Comparison of ENCODE assay signal across 14 cellular contexts in the genomic region with DNA sequence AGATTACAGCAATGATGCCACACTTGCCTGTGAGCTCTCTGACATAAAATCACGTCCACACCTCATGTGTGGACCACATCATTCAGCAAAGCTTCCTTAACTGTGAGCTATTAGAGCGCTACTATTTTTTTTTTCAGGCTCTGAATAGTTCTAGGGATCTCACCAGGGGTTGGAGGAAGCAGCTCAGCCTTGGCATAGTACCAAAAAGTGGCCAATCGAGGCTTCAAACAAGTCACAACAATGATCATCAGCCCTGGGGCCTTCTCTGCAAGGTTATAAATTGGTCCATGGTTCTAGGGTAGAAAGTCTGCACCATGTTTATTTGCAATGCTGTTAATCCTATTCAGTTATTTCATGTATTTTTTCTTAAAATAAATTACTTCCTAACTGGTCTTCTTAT. TPM values are rescaled to one million over a fixed set of nuclear protein-coding genes. Genes with fewer than 3 reads are reported as not detected.
DNase-seq lines count a peak whose midpoint lies in the region; ATAC-seq and TF ChIP-seq lines count a peak whose summit lies in the region.
"Had no signal": no experiment of that assay in that cellular context is flagged by ENCODE, and none has a peak within 500 bp of the region (broad histone marks: within the 10 kb centered on the region; RNA-seq: fewer than 3 reads in every experiment).

No MANE protein-coding gene starts in this region.

- H3K9me3 ChIP-seq in psoas muscle (no peaks in the 10 kb centered on the region), body of pancreas (no peaks in the 10 kb centered on the region)
- H3K9me3 ChIP-seq: heart right ventricle, testis had no signal

- no peaks in the 10 kb centered on the region for H3K9me3 Mint-ChIP-seq in T-helper 2 cell treated with Interferon-gamma antibody and Interleukin-4, amounts not matched to agents 5 μg/mL and 100 μg/mL, for 36 hours
- H3K9me3 Mint-ChIP-seq: IgD-negative memory B cell had no signal

- peaks cover 69% of the 10 kb centered on the region for H3K36me3 Mint-ChIP-seq in T-helper 2 cell treated with Interferon-gamma antibody and Interleukin-4, amounts not matched to agents 5 μg/mL and 100 μg/mL, for 36 hours (ENCODE audit: low read depth)
- H3K36me3 Mint-ChIP-seq: IgD-negative memory B cell had no signal

- H3K36me3 ChIP-seq in psoas muscle (ENCODE audit: insufficient read depth in 1 of 2, low read depth in 1 of 2), result no peaks in the 10 kb centered on the region
- H3K36me3 ChIP-seq in body of pancreas (replicated peaks in 1 of 2; ENCODE audit: insufficient read depth in 1 of 2, low read depth in 2 of 2), result no peaks in the 10 kb centered on the region
- H3K36me3 ChIP-seq: heart right ventricle had no signal

- no peaks in the 10 kb centered on the region for H3K27me3 Mint-ChIP-seq in T-helper 2 cell treated with Interferon-gamma antibody and Interleukin-4, amounts not matched to agents 5 μg/mL and 100 μg/mL, for 36 hours (ENCODE audit: low read depth)
- H3K27me3 Mint-ChIP-seq: IgD-negative memory B cell had no signal

- TF ChIP-seq CTCF in psoas muscle (IDR thresholded peaks at IDR 0.05) (no peak), body of pancreas (IDR thresholded peaks at IDR 0.05) (no peak)

- H3K4me3 ChIP-seq in psoas muscle, result no peak overlapping the region
- H3K4me3 ChIP-seq in body of pancreas, result no peak overlapping the region
- H3K4me3 ChIP-seq: heart right ventricle, testis had no signal

- H3K27me3 ChIP-seq in psoas muscle (ENCODE audit: insufficient read depth in 3 of 3, low read length in 2 of 3) (no peaks in the 10 kb centered on the region), body of pancreas (no peaks in the 10 kb centered on the region)
- H3K27me3 ChIP-seq: heart right ventricle, testis had no signal

- no peak for DNase-seq in T-helper 2 cell treated with Interferon-gamma antibody and Interleukin-4, amounts not matched to agents 5 μg/mL and 100 μg/mL, for 36 hours (ENCODE audit: low spot score)
- DNase-seq in T-helper 2 cell (no peak), NCI-H1417 treated with DMSO at 0.1 percent for 48 hours (lab: John Stamatoyannopoulos, UW) (peak; percentile 2), astrocyte of the hippocampus (ENCODE audit: low read depth, low spot score) (peak; percentile 14), psoas muscle (no peak), body of pancreas (no peak)
- DNase-seq: activated CD4-positive, CD25-positive, alpha-beta regulatory T cell; heart right ventricle; NCI-H1694 treated with DMSO at 0.1 percent for 48 hours; posterior cingulate gyrus; testis had no signal

- WGBS in psoas muscle, 3 donors, result 36 to 47% (median 38%) methylated on average over 3 of the region's 3 CpGs
- WGBS in body of pancreas, 2 donors, result 58 to 63% methylated on average over 3 of the region's 3 CpGs

- peaks cover 46% of the 10 kb centered on the region for H3K4me1 ChIP-seq in psoas muscle
- no peaks in the 10 kb centered on the region for H3K4me1 ChIP-seq in body of pancreas

- TF ChIP-seq POLR2A in body of pancreas (IDR thresholded peaks at IDR 0.05), result no peak

- ATAC-seq in psoas muscle (peak in 1 of 4 donors; percentile 12), body of pancreas (no peak), GM21576 (IDR thresholded peaks at IDR 0.05; ENCODE audit: unreplicated experiment) (no peak), HG02938 (IDR thresholded peaks at IDR 0.05; ENCODE audit: unreplicated experiment) (no peak)
- ATAC-seq: heart right ventricle had no signal

- no peak overlapping the region for H3K4me3 Mint-ChIP-seq in T-helper 2 cell treated with Interferon-gamma antibody and Interleukin-4, amounts not matched to agents 5 μg/mL and 100 μg/mL, for 36 hours
- H3K4me3 Mint-ChIP-seq: IgD-negative memory B cell had no signal

- H3K27ac ChIP-seq in psoas muscle, result peak overlapping the region; percentile 36
- no peak overlapping the region for H3K27ac ChIP-seq in body of pancreas
- H3K27ac ChIP-seq: heart right ventricle, testis had no signal

- intact Hi-C loops in psoas muscle (cut with DNase I) (no loop called here), body of pancreas (cut with DNase I) (no loop called here)

- peaks cover 55% of the 10 kb centered on the region for H3K4me1 Mint-ChIP-seq in T-helper 2 cell treated with Interferon-gamma antibody and Interleukin-4, amounts not matched to agents 5 μg/mL and 100 μg/mL, for 36 hours (ENCODE audit: low read depth)

- peak overlapping the region; percentile 28 for H3K27ac Mint-ChIP-seq in T-helper 2 cell treated with Interferon-gamma antibody and Interleukin-4, amounts not matched to agents 5 μg/mL and 100 μg/mL, for 36 hours
- H3K27ac Mint-ChIP-seq: IgD-negative memory B cell had no signal

RNA-seq across cellular contexts. Expression of a gene that starts 37.8 kb away (rescaled TPM):
- total RNA-seq in psoas muscle (10 to 100 TPM; 35.0 to 76.5 (median 60.0) TPM), body of pancreas (10 to 100 TPM in 1 of 2 donors, 1 to 10 TPM in 1; 4.7 to 29.3 TPM)
- 10 to 100 TPM; 14.9 to 90.1 (median 73.9) TPM for polyA plus RNA-seq in psoas muscle

Comparison
In these comparisons a context has a peak if more than half of its experiments do, and no peak if none do; other contexts are left out.
1. DNase-seq: peak in NCI-H1417 treated with DMSO at 0.1 percent for 48 hours (single experiment) and astrocyte of the hippocampus (single experiment); none in T-helper 2 cell treated with Interferon-gamma antibody and Interleukin-4, amounts not matched to agents 5 μg/mL and 100 μg/mL, for 36 hours (single experiment), T-helper 2 cell (0 of 5), psoas muscle (0 of 2) and body of pancreas (0 of 4).